ENCODE assay signal across 8 cellular contexts in the genomic region with DNA sequence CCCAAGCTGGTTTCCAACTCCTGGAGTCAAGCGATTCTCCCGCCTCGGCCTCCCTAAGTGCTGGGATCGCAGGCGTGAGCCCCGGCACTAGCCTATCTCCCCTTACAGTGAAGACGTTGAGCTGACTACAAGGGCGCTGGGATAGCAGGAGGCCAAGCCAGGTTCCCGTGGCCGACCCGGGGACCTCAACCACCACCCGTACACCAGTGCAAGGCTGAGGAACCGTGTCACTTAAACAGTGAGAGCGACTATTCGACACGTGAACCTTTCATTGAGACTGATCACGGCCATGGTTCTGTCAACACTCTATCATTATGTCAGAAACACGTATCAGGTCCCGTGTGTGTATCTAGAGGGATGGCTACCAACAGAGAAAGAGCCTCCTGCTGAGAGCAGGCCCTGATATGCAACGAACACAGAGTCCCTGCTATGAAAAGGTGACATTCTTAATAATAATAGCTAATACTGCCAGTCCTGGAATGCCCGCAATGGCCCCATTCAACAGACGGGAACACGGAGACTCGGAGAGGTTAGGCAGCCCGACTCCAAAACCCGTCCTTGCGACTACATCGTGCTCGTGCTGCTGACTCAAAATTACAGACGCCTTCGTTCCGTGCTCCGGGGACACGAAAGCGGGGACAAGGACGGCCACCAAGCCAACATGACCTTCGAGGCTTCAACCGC. TPM values are rescaled to one million over a fixed set of nuclear protein-coding genes. Genes with fewer than 3 reads are reported as not detected.
DNase-seq lines count a peak whose midpoint lies in the region; ATAC-seq and TF ChIP-seq lines count a peak whose summit lies in the region.

No MANE protein-coding gene starts in this region.

- H3K27me3 Mint-ChIP-seq in activated naive CD4-positive, alpha-beta T cell treated with anti-CD3 and anti-CD28 coated beads, Interleukin-2, amount 50 U/mL, for 24 hours: no peaks in the 10 kb centered on the region

- H3K4me3 ChIP-seq in MG63 (peak overlapping the region; percentile 91), gastrocnemius medialis (peak overlapping the region; percentile 53 to 94 (median 68))

- ATAC-seq in left cardiac atrium (peak; percentile 0 to 12), gastrocnemius medialis (peak; percentile 42 to 46), GM18873 (IDR thresholded peaks at IDR 0.05; ENCODE audit: low FRiP score, unreplicated experiment) (no peak)

- H3K36me3 Mint-ChIP-seq in activated naive CD4-positive, alpha-beta T cell treated with anti-CD3 and anti-CD28 coated beads, Interleukin-2, amount 50 U/mL, for 24 hours: peaks cover 9% of the 10 kb centered on the region

- H3K27me3 ChIP-seq in MG63: no peaks in the 10 kb centered on the region
- no peaks in the 10 kb centered on the region for H3K27me3 ChIP-seq in gastrocnemius medialis

- H3K9me3 ChIP-seq in MG63 (no peaks in the 10 kb centered on the region), gastrocnemius medialis (no peaks in the 10 kb centered on the region)

- peak overlapping the region; percentile 91 for H3K27ac Mint-ChIP-seq in activated naive CD4-positive, alpha-beta T cell treated with anti-CD3 and anti-CD28 coated beads, Interleukin-2, amount 50 U/mL, for 24 hours

- peaks cover 48% of the 10 kb centered on the region for H3K4me1 Mint-ChIP-seq in activated naive CD4-positive, alpha-beta T cell treated with anti-CD3 and anti-CD28 coated beads, Interleukin-2, amount 50 U/mL, for 24 hours

- intact Hi-C loops in left cardiac atrium (cut with DNase I) (loop anchor here (10.0 kb wide), 2 partner anchors 51 to 91 kb away; no protein-coding TSS in a partner anchor), gastrocnemius medialis (cut with DNase I; ENCODE audit: low total_unique reads) (loop anchor here (5.0 to 10.0 kb wide), 6 partner anchors 179 to 1349 kb away; partner anchors contain the start of genes CEP192, FAM210A, IMPA2 and RNMT)

- H3K27ac ChIP-seq in gastrocnemius medialis: peak overlapping the region; percentile 95 to 100 (median 97)

- TF ChIP-seq POLR2A in gastrocnemius medialis (IDR thresholded peaks at IDR 0.05): no peak

- in situ Hi-C loops in GM13976 (cut with MboI; ENCODE audit: low sequenced_read_pairs, unreplicated experiment) (loop anchor here (25.0 kb wide), 1 partner anchor 561 kb away; the partner anchor contains the start of gene SEH1L), gastrocnemius medialis (cut with MboI; ENCODE audit: low sequenced_read_pairs in 4 of 4) (loop anchor here in 3 of 4 donors (10.0 to 25.0 kb wide), 2 partner anchors 561 to 569 kb away; partner anchors contain the start of gene SEH1L (in 3 of the 3))

- H3K36me3 ChIP-seq in MG63 (peaks cover 19% of the 10 kb centered on the region; the same call in 1 of the 2 replicates), gastrocnemius medialis (no peaks in the 10 kb centered on the region)

- TF ChIP-seq CTCF in GM13976 (IDR thresholded peaks at IDR 0.05; ENCODE audit: borderline replicate concordance, control extremely low read depth, extremely low read depth, insufficient read depth, missing control alignments) (no peak), gastrocnemius medialis (IDR thresholded peaks at IDR 0.05 in 4 of 5, conservative IDR thresholded peaks at IDR 0.05 in 1 of 5) (no peak), GM20000 (IDR thresholded peaks at IDR 0.05; ENCODE audit: extremely low read depth, missing control alignments) (no peak)

- H3K4me3 Mint-ChIP-seq in activated naive CD4-positive, alpha-beta T cell treated with anti-CD3 and anti-CD28 coated beads, Interleukin-2, amount 50 U/mL, for 24 hours: peak overlapping the region; percentile 94

- DNase-seq in GM13976 (ENCODE audit: low spot score): peak; percentile 49
- peak; percentile 13 for DNase-seq in MG63
- peak; percentile 43 for DNase-seq in left cardiac atrium
- DNase-seq in gastrocnemius medialis: peak; percentile 9 to 42
- no peak for DNase-seq in NCI-H1048 (lab: John Stamatoyannopoulos, UW)
- DNase-seq in GM20000 (ENCODE audit: low spot score): no peak

- no peaks in the 10 kb centered on the region for H3K9me3 Mint-ChIP-seq in activated naive CD4-positive, alpha-beta T cell treated with anti-CD3 and anti-CD28 coated beads, Interleukin-2, amount 50 U/mL, for 24 hours

- peaks cover 48 to 49% of the 10 kb centered on the region in 2 donors for H3K4me1 ChIP-seq in gastrocnemius medialis

RNA-seq across cellular contexts. Expression of gene AFG3L2, which starts 0.9 kb away (rescaled TPM):
- total RNA-seq in MG63 (2014; rRNA removed; shearing (Covaris generic); ENCODE audit: low replicate concordance): 57.7 and 60.0 TPM in 2 replicates
- 10 to 100 TPM; 62.5 to 92.2 TPM for total RNA-seq in left cardiac atrium
- total RNA-seq in gastrocnemius medialis: 100 to 1,000 TPM; 102 to 166 (median 124) TPM

RNA-seq across cellular contexts. Expression of gene PRELID3A, which starts 31.6 kb away (rescaled TPM):
- 8.5 and 15.7 TPM in 2 replicates for total RNA-seq in MG63 (2014; rRNA removed; shearing (Covaris generic); ENCODE audit: low replicate concordance)
- total RNA-seq in left cardiac atrium (1 to 10 TPM; 1.7 to 2.2 TPM), gastrocnemius medialis (under 1 TPM in 1 of 4 donors, not detected in 3; 0.11 TPM)

Comparison
In these comparisons a context has a peak if more than half of its experiments do, and no peak if none do; other contexts are left out.
1. DNase-seq: peak in GM13976 (single experiment), MG63 (single experiment), left cardiac atrium (single experiment) and gastrocnemius medialis (2 of 2); none in NCI-H1048 (single experiment) and GM20000 (single experiment).